In genomic region chr6:159522877-159523547, GRCh38 we compare ENCODE assay signal across 28 cellular contexts.
"Had no signal": no experiment of that assay in that cellular context is flagged by ENCODE, and none has a peak within 500 bp of the region (broad histone marks: within the 10 kb centered on the region; RNA-seq: fewer than 3 reads in every experiment).

No MANE protein-coding gene starts in this region.

- H3K36me3 Mint-ChIP-seq: activated CD4-positive, alpha-beta memory T cell treated with anti-CD3 and anti-CD28 coated beads for 36 hours; activated naive CD4-positive, alpha-beta T cell treated with anti-CD3 and anti-CD28 coated beads, Interleukin-2, amount 10 ng/mL, durations not matched to agents 7 days and 5 days; activated naive CD8-positive, alpha-beta T cell treated with anti-CD3 and anti-CD28 coated beads, Interleukin-2, amount 10 ng/mL, durations not matched to agents 7 days and 5 days; brain had no signal

- H3K27ac Mint-ChIP-seq: activated CD4-positive, alpha-beta memory T cell treated with anti-CD3 and anti-CD28 coated beads for 36 hours; activated CD4-positive, alpha-beta T cell treated with anti-CD3 and anti-CD28 coated beads for 36 hours; activated CD4-positive, alpha-beta T cell treated with anti-CD3 and anti-CD28 coated beads, Interleukin-2, amount 10 ng/mL, durations not matched to agents 24 days and 14 days; activated naive CD4-positive, alpha-beta T cell treated with anti-CD3 and anti-CD28 coated beads, Interleukin-2, amount 50 U/mL, for 72 hours; activated naive CD8-positive, alpha-beta T cell treated with anti-CD3 and anti-CD28 coated beads, Interleukin-2, amount 10 ng/mL, durations not matched to agents 7 days and 5 days; brain; dendritic cell treated with granulocyte-macrophage colony-stimulating factor and Interleukin-4, amounts not matched to agents 40 ng/mL and 50 ng/mL, for 4 days; endodermal cell had no signal

- H3K4me3 ChIP-seq: ascending aorta, breast epithelium, cardiac muscle cell, coronary artery, dorsolateral prefrontal cortex had no signal

- H3K9me3 ChIP-seq: ascending aorta, breast epithelium had no signal

- H3K9me3 Mint-ChIP-seq: activated CD4-positive, alpha-beta memory T cell treated with anti-CD3 and anti-CD28 coated beads for 36 hours; activated CD4-positive, alpha-beta T cell treated with anti-CD3 and anti-CD28 coated beads, Interleukin-2, amount 10 ng/mL, durations not matched to agents 24 days and 14 days; activated naive CD4-positive, alpha-beta T cell treated with anti-CD3 and anti-CD28 coated beads, Interleukin-2, amount 10 ng/mL, durations not matched to agents 7 days and 5 days; activated naive CD8-positive, alpha-beta T cell treated with anti-CD3 and anti-CD28 coated beads, Interleukin-2, amount 10 ng/mL, durations not matched to agents 7 days and 5 days; brain; dendritic cell treated with granulocyte-macrophage colony-stimulating factor and Interleukin-4, amounts not matched to agents 40 ng/mL and 50 ng/mL, for 4 days; endodermal cell had no signal

- H3K36me3 ChIP-seq: ascending aorta, breast epithelium, cardiac muscle cell, WERI-Rb-1 had no signal

- ATAC-seq: activated CD4-positive, alpha-beta T cell treated with anti-CD3 and anti-CD28 coated beads for 36 hours; activated naive CD4-positive, alpha-beta T cell treated with anti-CD3 and anti-CD28 coated beads, Interleukin-2, amount 50 U/mL, for 72 hours; esophagus mucosa had no signal

- H3K4me1 Mint-ChIP-seq: activated CD4-positive, alpha-beta T cell treated with anti-CD3 and anti-CD28 coated beads for 36 hours; activated CD4-positive, alpha-beta T cell treated with anti-CD3 and anti-CD28 coated beads, Interleukin-2, amount 10 ng/mL, durations not matched to agents 24 days and 14 days; activated naive CD4-positive, alpha-beta T cell treated with anti-CD3 and anti-CD28 coated beads, Interleukin-2, amount 10 ng/mL, durations not matched to agents 7 days and 5 days; activated naive CD8-positive, alpha-beta T cell treated with anti-CD3 and anti-CD28 coated beads, Interleukin-2, amount 10 ng/mL, durations not matched to agents 7 days and 5 days; brain had no signal

- DNase-seq: activated CD4-positive, alpha-beta memory T cell treated with anti-CD3 and anti-CD28 coated beads for 36 hours; activated CD4-positive, alpha-beta T cell treated with anti-CD3 and anti-CD28 coated beads for 36 hours; activated CD4-positive, alpha-beta T cell treated with anti-CD3 and anti-CD28 coated beads, Interleukin-2, amount 10 ng/mL, durations not matched to agents 24 days and 14 days; activated CD4-positive, CD25-positive, alpha-beta regulatory T cell; activated CD4-positive, CD25-positive, alpha-beta regulatory T cell treated with anti-CD3 and anti-CD28 coated beads, Interleukin-2, amount 50 U/mL, for 72 hours; activated CD8-positive, alpha-beta memory T cell treated with anti-CD3 and anti-CD28 coated beads for 24 hours; activated gamma-delta T cell; activated naive CD4-positive, alpha-beta T cell; activated naive CD4-positive, alpha-beta T cell treated with anti-CD3 and anti-CD28 coated beads, Interleukin-2, amount 10 ng/mL, durations not matched to agents 7 days and 5 days; activated naive CD8-positive, alpha-beta T cell treated with anti-CD3 and anti-CD28 coated beads, Interleukin-2, amount 10 ng/mL, durations not matched to agents 7 days and 5 days; activated T-cell treated with anti-CD3 and anti-CD28 coated beads, Interleukin-2, amount 50 U/mL, for 48 hours; central memory CD4-positive, alpha-beta T cell; dorsolateral prefrontal cortex; effector memory CD4-positive, alpha-beta T cell; endodermal cell; foreskin fibroblast; head of caudate nucleus; T-helper 2 cell; WERI-Rb-1 had no signal

- H3K27ac ChIP-seq: ascending aorta, breast epithelium, cardiac muscle cell, coronary artery, dorsolateral prefrontal cortex, WERI-Rb-1 had no signal

- H3K4me3 Mint-ChIP-seq: activated CD4-positive, alpha-beta memory T cell treated with anti-CD3 and anti-CD28 coated beads for 36 hours; activated CD4-positive, alpha-beta T cell treated with anti-CD3 and anti-CD28 coated beads for 36 hours; activated CD4-positive, alpha-beta T cell treated with anti-CD3 and anti-CD28 coated beads, Interleukin-2, amount 10 ng/mL, durations not matched to agents 24 days and 14 days; activated naive CD4-positive, alpha-beta T cell treated with anti-CD3 and anti-CD28 coated beads, Interleukin-2, amount 10 ng/mL, durations not matched to agents 7 days and 5 days; activated naive CD8-positive, alpha-beta T cell treated with anti-CD3 and anti-CD28 coated beads, Interleukin-2, amount 10 ng/mL, durations not matched to agents 7 days and 5 days; brain; dendritic cell treated with granulocyte-macrophage colony-stimulating factor and Interleukin-4, amounts not matched to agents 40 ng/mL and 50 ng/mL, for 4 days; endodermal cell had no signal

- FAIRE-seq: frontal cortex had no signal

- H3K27me3 ChIP-seq: ascending aorta, breast epithelium, cardiac muscle cell had no signal

- H3K4me1 ChIP-seq: ascending aorta, breast epithelium had no signal
